In the genomic region with DNA sequence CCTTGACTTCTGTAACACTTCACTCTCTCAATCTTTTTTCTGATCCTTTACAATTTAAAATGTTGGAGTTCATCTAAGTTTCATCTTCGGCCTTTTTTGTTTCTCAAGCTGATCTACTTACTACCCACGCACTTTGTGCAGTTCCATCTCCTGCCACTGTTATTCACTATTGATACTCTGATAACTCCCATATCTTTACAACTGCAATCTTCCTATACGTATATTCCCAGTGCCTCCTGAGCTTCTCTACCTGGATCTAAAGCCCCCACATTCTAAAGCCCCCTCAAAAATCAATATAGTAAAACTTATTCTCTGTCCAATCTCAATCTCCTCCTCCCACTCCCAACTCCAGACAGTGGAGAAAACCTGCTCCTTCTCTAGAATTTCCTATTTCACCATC, we compare ENCODE assay signal across 3 cellular contexts.
TF ChIP-seq lines count a peak whose summit lies in the region.

No MANE protein-coding gene starts in this region.

TF ChIP-seq in SK-N-SH treated with all-trans-retinoic acid at 6 μM for 48 hours, 23 proteins besides CTCF, POLR2A, EP300 and RAD21:
- TF ChIP-seq ZFP3 (CRISPR knock-in tag; IDR thresholded peaks at IDR 0.05) (no peak), ZC3H10 (CRISPR knock-in tag; IDR thresholded peaks at IDR 0.05) (no peak), CSDC2 (CRISPR knock-in tag; IDR thresholded peaks at IDR 0.05) (no peak), TCF4 (CRISPR knock-in tag; IDR thresholded peaks at IDR 0.05; ENCODE audit: borderline replicate concordance) (no peak), TOX (CRISPR knock-in tag; IDR thresholded peaks at IDR 0.05; ENCODE audit: borderline replicate concordance) (no peak), SNAI2 (CRISPR knock-in tag; IDR thresholded peaks at IDR 0.05) (no peak)
- TF ChIP-seq, protein P1, sequence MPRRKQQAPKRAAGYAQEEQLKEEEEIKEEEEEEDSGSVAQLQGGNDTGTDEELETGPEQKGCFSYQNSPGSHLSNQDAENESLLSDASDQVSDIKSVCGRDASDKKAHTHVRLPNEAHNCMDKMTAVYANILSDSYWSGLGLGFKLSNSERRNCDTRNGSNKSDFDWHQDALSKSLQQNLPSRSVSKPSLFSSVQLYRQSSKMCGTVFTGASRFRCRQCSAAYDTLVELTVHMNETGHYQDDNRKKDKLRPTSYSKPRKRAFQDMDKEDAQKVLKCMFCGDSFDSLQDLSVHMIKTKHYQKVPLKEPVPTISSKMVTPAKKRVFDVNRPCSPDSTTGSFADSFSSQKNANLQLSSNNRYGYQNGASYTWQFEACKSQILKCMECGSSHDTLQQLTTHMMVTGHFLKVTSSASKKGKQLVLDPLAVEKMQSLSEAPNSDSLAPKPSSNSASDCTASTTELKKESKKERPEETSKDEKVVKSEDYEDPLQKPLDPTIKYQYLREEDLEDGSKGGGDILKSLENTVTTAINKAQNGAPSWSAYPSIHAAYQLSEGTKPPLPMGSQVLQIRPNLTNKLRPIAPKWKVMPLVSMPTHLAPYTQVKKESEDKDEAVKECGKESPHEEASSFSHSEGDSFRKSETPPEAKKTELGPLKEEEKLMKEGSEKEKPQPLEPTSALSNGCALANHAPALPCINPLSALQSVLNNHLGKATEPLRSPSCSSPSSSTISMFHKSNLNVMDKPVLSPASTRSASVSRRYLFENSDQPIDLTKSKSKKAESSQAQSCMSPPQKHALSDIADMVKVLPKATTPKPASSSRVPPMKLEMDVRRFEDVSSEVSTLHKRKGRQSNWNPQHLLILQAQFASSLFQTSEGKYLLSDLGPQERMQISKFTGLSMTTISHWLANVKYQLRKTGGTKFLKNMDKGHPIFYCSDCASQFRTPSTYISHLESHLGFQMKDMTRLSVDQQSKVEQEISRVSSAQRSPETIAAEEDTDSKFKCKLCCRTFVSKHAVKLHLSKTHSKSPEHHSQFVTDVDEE (CRISPR knock-in tag; IDR thresholded peaks at IDR 0.05), result no peak
- TF ChIP-seq, protein P2, sequence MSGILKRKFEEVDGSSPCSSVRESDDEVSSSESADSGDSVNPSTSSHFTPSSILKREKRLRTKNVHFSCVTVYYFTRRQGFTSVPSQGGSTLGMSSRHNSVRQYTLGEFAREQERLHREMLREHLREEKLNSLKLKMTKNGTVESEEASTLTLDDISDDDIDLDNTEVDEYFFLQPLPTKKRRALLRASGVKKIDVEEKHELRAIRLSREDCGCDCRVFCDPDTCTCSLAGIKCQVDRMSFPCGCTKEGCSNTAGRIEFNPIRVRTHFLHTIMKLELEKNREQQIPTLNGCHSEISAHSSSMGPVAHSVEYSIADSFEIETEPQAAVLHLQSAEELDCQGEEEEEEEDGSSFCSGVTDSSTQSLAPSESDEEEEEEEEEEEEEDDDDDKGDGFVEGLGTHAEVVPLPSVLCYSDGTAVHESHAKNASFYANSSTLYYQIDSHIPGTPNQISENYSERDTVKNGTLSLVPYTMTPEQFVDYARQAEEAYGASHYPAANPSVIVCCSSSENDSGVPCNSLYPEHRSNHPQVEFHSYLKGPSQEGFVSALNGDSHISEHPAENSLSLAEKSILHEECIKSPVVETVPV (CRISPR knock-in tag; IDR thresholded peaks at IDR 0.05), result no peak
- TF ChIP-seq, protein P3, sequence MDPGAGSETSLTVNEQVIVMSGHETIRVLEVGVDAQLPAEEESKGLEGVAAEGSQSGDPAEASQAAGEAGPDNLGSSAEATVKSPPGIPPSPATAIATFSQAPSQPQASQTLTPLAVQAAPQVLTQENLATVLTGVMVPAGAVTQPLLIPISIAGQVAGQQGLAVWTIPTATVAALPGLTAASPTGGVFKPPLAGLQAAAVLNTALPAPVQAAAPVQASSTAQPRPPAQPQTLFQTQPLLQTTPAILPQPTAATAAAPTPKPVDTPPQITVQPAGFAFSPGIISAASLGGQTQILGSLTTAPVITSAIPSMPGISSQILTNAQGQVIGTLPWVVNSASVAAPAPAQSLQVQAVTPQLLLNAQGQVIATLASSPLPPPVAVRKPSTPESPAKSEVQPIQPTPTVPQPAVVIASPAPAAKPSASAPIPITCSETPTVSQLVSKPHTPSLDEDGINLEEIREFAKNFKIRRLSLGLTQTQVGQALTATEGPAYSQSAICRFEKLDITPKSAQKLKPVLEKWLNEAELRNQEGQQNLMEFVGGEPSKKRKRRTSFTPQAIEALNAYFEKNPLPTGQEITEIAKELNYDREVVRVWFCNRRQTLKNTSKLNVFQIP (CRISPR knock-in tag; IDR thresholded peaks at IDR 0.05; ENCODE audit: borderline replicate concordance, low read depth), result no peak

TF ChIP-seq in SK-N-SH, 30 proteins besides CTCF, POLR2A, EP300 and RAD21 (continues in another document):
- TF ChIP-seq, protein P4, sequence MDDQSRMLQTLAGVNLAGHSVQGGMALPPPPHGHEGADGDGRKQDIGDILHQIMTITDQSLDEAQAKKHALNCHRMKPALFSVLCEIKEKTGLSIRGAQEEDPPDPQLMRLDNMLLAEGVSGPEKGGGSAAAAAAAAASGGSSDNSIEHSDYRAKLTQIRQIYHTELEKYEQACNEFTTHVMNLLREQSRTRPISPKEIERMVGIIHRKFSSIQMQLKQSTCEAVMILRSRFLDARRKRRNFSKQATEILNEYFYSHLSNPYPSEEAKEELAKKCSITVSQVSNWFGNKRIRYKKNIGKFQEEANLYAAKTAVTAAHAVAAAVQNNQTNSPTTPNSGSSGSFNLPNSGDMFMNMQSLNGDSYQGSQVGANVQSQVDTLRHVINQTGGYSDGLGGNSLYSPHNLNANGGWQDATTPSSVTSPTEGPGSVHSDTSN (IDR thresholded peaks at IDR 0.05), result no peak
- no peak for TF ChIP-seq ELF1 (IDR thresholded peaks at IDR 0.05)
- no peak for TF ChIP-seq TAF1 (IDR thresholded peaks at IDR 0.05; ENCODE audit: borderline replicate concordance, low read depth, low read length)
- TF ChIP-seq POLR2AphosphoS5 (IDR thresholded peaks at IDR 0.05; ENCODE audit: low read depth, low read length), result no peak
- TF ChIP-seq MXI1 (IDR thresholded peaks at IDR 0.05; ENCODE audit: low read depth, low read length), result no peak
- no peak for TF ChIP-seq FOSL2 (IDR thresholded peaks at IDR 0.05; ENCODE audit: borderline replicate concordance, low read depth)
- TF ChIP-seq, protein P5, sequence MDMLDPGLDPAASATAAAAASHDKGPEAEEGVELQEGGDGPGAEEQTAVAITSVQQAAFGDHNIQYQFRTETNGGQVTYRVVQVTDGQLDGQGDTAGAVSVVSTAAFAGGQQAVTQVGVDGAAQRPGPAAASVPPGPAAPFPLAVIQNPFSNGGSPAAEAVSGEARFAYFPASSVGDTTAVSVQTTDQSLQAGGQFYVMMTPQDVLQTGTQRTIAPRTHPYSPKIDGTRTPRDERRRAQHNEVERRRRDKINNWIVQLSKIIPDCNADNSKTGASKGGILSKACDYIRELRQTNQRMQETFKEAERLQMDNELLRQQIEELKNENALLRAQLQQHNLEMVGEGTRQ (IDR thresholded peaks at IDR 0.05; ENCODE audit: borderline replicate concordance, low read depth, low read length), result no peak
- no peak for TF ChIP-seq SIN3A (IDR thresholded peaks at IDR 0.05; ENCODE audit: borderline replicate concordance, low read depth, low read length)
- TF ChIP-seq FOXJ3 (CRISPR knock-in tag; IDR thresholded peaks at IDR 0.05), result no peak
- TF ChIP-seq GABPA (IDR thresholded peaks at IDR 0.05; ENCODE audit: low read depth), result no peak
- TF ChIP-seq SMC3 (IDR thresholded peaks at IDR 0.05; ENCODE audit: low read depth, low read length), result no peak
- TF ChIP-seq, protein P6, sequence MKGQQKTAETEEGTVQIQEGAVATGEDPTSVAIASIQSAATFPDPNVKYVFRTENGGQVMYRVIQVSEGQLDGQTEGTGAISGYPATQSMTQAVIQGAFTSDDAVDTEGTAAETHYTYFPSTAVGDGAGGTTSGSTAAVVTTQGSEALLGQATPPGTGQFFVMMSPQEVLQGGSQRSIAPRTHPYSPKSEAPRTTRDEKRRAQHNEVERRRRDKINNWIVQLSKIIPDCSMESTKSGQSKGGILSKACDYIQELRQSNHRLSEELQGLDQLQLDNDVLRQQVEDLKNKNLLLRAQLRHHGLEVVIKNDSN (IDR thresholded peaks at IDR 0.05; ENCODE audit: borderline replicate concordance, low read depth), result no peak
- TF ChIP-seq, protein P7, sequence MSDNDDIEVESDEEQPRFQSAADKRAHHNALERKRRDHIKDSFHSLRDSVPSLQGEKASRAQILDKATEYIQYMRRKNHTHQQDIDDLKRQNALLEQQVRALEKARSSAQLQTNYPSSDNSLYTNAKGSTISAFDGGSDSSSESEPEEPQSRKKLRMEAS (IDR thresholded peaks at IDR 0.05; ENCODE audit: low read depth), result no peak
- TF ChIP-seq YY1 (IDR thresholded peaks at IDR 0.05; ENCODE audit: low read depth), result no peak

TF ChIP-seq in HCT116, 20 proteins besides CTCF, POLR2A, EP300 and RAD21:
- no peak for TF ChIP-seq ZNF274 (IDR thresholded peaks at IDR 0.05; ENCODE audit: low read depth, low read length)
- no peak for TF ChIP-seq SRF (IDR thresholded peaks at IDR 0.05; ENCODE audit: low read depth)
- no peak for TF ChIP-seq EZH2phosphoT487 (IDR thresholded peaks at IDR 0.05; ENCODE audit: borderline replicate concordance)
- no peak for TF ChIP-seq SP1 (IDR thresholded peaks at IDR 0.05; ENCODE audit: low read depth)
- TF ChIP-seq FOSL1 (IDR thresholded peaks at IDR 0.05; ENCODE audit: low read depth), result no peak
- TF ChIP-seq, protein P8, sequence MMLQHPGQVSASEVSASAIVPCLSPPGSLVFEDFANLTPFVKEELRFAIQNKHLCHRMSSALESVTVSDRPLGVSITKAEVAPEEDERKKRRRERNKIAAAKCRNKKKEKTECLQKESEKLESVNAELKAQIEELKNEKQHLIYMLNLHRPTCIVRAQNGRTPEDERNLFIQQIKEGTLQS (IDR thresholded peaks at IDR 0.05), result no peak
- TF ChIP-seq TCF7L2 (IDR thresholded peaks at IDR 0.05; ENCODE audit: borderline replicate concordance, extremely low read depth, insufficient read depth, insufficient read length), result no peak
- TF ChIP-seq, protein P7 (IDR thresholded peaks at IDR 0.05), result no peak
